Comparison of ENCODE assay signal across 1 cellular context in the genomic region with DNA sequence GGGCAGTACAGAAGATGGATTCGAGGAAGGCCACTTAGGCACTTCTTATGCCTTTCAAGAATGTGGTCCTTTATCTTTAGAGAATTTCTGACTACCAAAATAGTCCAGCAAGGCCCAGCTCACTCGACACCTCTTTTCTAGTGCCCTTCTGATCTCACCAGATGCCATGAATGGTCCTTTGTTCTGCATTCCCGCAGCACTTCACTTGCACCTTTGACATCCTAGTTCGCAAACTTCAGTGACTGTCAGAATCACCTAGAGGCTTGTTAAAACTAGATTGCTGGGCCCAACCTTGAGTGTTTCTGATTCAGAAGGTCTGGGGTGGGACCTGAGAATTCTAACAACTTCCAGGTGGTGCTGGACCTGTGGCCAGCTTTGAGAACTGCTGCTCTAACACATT.
TF ChIP-seq lines count a peak whose summit lies in the region.

No MANE protein-coding gene starts in this region.

TF ChIP-seq in HepG2, 621 proteins besides CTCF, POLR2A, EP300 and RAD21:
- TF ChIP-seq ZNF510 (CRISPR knock-in tag; IDR thresholded peaks at IDR 0.05; ENCODE audit: low read depth) (no peak), CENPX (CRISPR knock-in tag; IDR thresholded peaks at IDR 0.05) (no peak), CREBL2 (CRISPR knock-in tag; IDR thresholded peaks at IDR 0.05; ENCODE audit: borderline replicate concordance) (no peak), NCOR1 (IDR thresholded peaks at IDR 0.05; ENCODE audit: borderline replicate concordance, low read length) (no peak), ZKSCAN8 (CRISPR knock-in tag; IDR thresholded peaks at IDR 0.05; ENCODE audit: borderline replicate concordance) (no peak), SALL2 (CRISPR knock-in tag; IDR thresholded peaks at IDR 0.05) (no peak), ZNF605 (CRISPR knock-in tag; IDR thresholded peaks at IDR 0.05) (no peak), HOXA5 (CRISPR knock-in tag; IDR thresholded peaks at IDR 0.05) (no peak), NKX3-1 (CRISPR knock-in tag; IDR thresholded peaks at IDR 0.05) (no peak), IRX3 (CRISPR knock-in tag; IDR thresholded peaks at IDR 0.05; ENCODE audit: borderline replicate concordance, low read depth) (no peak), ZNF121 (CRISPR knock-in tag; IDR thresholded peaks at IDR 0.05) (no peak), SAFB2 (CRISPR knock-in tag; IDR thresholded peaks at IDR 0.05; ENCODE audit: borderline replicate concordance, low read depth) (no peak), TAF1 (CRISPR knock-in tag; IDR thresholded peaks at IDR 0.05) (no peak), REST (IDR thresholded peaks at IDR 0.05; ENCODE audit: borderline replicate concordance in 1 of 2, low read depth in 1 of 2, low read length in 2 of 2) (no peak), NCOA1 (CRISPR knock-in tag; IDR thresholded peaks at IDR 0.05) (no peak), ATF1 (CRISPR knock-in tag; IDR thresholded peaks at IDR 0.05) (no peak)
- TF ChIP-seq, protein P1, sequence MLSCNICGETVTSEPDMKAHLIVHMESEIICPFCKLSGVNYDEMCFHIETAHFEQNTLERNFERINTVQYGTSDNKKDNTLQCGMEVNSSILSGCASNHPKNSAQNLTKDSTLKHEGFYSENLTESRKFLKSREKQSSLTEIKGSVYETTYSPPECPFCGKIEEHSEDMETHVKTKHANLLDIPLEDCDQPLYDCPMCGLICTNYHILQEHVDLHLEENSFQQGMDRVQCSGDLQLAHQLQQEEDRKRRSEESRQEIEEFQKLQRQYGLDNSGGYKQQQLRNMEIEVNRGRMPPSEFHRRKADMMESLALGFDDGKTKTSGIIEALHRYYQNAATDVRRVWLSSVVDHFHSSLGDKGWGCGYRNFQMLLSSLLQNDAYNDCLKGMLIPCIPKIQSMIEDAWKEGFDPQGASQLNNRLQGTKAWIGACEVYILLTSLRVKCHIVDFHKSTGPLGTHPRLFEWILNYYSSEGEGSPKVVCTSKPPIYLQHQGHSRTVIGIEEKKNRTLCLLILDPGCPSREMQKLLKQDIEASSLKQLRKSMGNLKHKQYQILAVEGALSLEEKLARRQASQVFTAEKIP (CRISPR knock-in tag; IDR thresholded peaks at IDR 0.05; ENCODE audit: borderline replicate concordance) = no peak
